Comparison of ENCODE assay signal across 18 cellular contexts in the genomic region with DNA sequence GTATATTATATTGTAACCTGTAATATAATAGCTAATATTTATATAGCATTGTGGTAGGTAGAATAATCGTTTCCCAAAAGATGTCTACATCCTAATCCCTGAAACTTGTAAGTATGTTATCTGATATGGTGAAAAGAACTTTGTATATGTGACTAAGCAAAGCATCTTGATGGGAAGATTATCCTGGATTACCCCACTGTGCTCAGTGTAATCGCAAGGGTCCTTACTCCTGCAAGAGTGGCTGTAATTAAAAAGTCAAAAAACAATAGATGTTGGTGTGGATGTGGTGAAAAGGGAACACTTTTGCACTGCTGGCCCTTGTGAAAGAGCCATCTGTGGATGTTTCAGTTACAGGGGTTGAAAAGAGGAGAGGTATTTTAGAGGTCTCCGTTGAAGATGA.
A peak's percentile ranks its signal among the peaks of the same experiment; 100 is the strongest.
DNase-seq lines count a peak whose midpoint lies in the region; FAIRE-seq and TF ChIP-seq lines count a peak whose summit lies in the region.
"Had no signal": no experiment of that assay in that cellular context is flagged by ENCODE, and none has a peak within 500 bp of the region (broad histone marks: within the 10 kb centered on the region; RNA-seq: fewer than 3 reads in every experiment).

No MANE protein-coding gene starts in this region.

- no peaks in the 10 kb centered on the region for H3K36me3 Mint-ChIP-seq in activated naive CD4-positive, alpha-beta T cell treated with anti-CD3 and anti-CD28 coated beads, Interleukin-2, amount 10 ng/mL, durations not matched to agents 7 days and 5 days
- H3K36me3 Mint-ChIP-seq: CD14-positive monocyte; CD4-positive, alpha-beta memory T cell had no signal

- H3K27ac ChIP-seq in WERI-Rb-1 (no peak overlapping the region), PC-9 (no peak overlapping the region)
- H3K27ac ChIP-seq: 22Rv1, BLaER1, HL-60 had no signal

- no peak overlapping the region for H3K27ac Mint-ChIP-seq in activated naive CD4-positive, alpha-beta T cell treated with anti-CD3 and anti-CD28 coated beads, Interleukin-2, amount 10 ng/mL, durations not matched to agents 7 days and 5 days
- H3K27ac Mint-ChIP-seq: CD14-positive monocyte; CD4-positive, alpha-beta memory T cell; HFFc6 had no signal

- CTCF ChIA-PET in PC-9 (lab: Charles Lee), result interaction anchor here (0.5 kb wide), 1 partner anchor 37 kb away, joined by 6 read pairs; no protein-coding TSS in a partner anchor
- CTCF ChIA-PET in activated naive CD4-positive, alpha-beta T cell treated with anti-CD3 and anti-CD28 coated beads, Interleukin-2, amount 10 ng/mL, durations not matched to agents 7 days and 5 days (lab: Charles Lee), result no interaction called here

- no peak overlapping the region; the same call in 1 of the 2 replicates for H2AFZ ChIP-seq in PC-9

- no peaks in the 10 kb centered on the region for H3K79me2 ChIP-seq in PC-9 (ENCODE audit: low read depth)

- DNase-seq in D721Med (ENCODE audit: insufficient read length, low spot score), result no peak
- peak; percentile 65 for DNase-seq in NCI-H82 (lab: John Stamatoyannopoulos, UW)
- DNase-seq in WERI-Rb-1, result peak; percentile 51
- DNase-seq in fibroblast of villous mesenchyme (ENCODE audit: low read depth), result peak; percentile 5
- DNase-seq in PC-9, result no peak
- DNase-seq in activated naive CD4-positive, alpha-beta T cell treated with anti-CD3 and anti-CD28 coated beads, Interleukin-2, amount 10 ng/mL, durations not matched to agents 7 days and 5 days, result no peak
- no peak for DNase-seq in AML-193 (lab: John Stamatoyannopoulos, UW)
- DNase-seq: CD4-positive, alpha-beta memory T cell; DMS79 treated with DMSO at 0.1 percent for 48 hours; GF-D8; GOT3; H7; HFFc6 had no signal

- H3K4me1 Mint-ChIP-seq in activated naive CD4-positive, alpha-beta T cell treated with anti-CD3 and anti-CD28 coated beads, Interleukin-2, amount 10 ng/mL, durations not matched to agents 7 days and 5 days, result no peaks in the 10 kb centered on the region
- H3K4me1 Mint-ChIP-seq: CD4-positive, alpha-beta memory T cell had no signal

- H3K27me3 ChIP-seq in WERI-Rb-1 (ENCODE audit: insufficient read depth, low read depth, severe bottlenecking) (no peaks in the 10 kb centered on the region), PC-9 (ENCODE audit: insufficient read depth, low read depth) (no peaks in the 10 kb centered on the region)
- H3K27me3 ChIP-seq: BLaER1 had no signal

- no peak overlapping the region for H3K4me2 ChIP-seq in PC-9
- H3K4me2 ChIP-seq: A549, BLaER1 had no signal

- H3K9me2 ChIP-seq in PC-9 (ENCODE audit: insufficient read depth), result no peaks in the 10 kb centered on the region

- FAIRE-seq in D721Med (lab: Jason Lieb, UNC), result peak; percentile 79
- FAIRE-seq: A549 had no signal

- POLR2A ChIA-PET in PC-9 (lab: Charles Lee; ENCODE audit: unreplicated experiment), result no interaction called here

- no peaks in the 10 kb centered on the region for H3F3A ChIP-seq in PC-9 (ENCODE audit: insufficient read depth, low read depth)

- intact Hi-C loops in PC-9 (cut with micrococcal nuclease; ENCODE audit: unreplicated experiment), result no loop called here

- no peaks in the 10 kb centered on the region; the same call in 1 of the 2 replicates for H3K4me1 ChIP-seq in PC-9 (replicated peaks; ENCODE audit: insufficient read depth)

- no TSS peak for BruUV-seq in PC-9 (replicated peaks; lab: Mats Ljungman, UMichigan)

- H3K4me3 ChIP-seq in WERI-Rb-1 (ENCODE audit: low read depth, low read length), result no peak overlapping the region
- H3K4me3 ChIP-seq in fibroblast of villous mesenchyme (ENCODE audit: low read depth, low read length), result no peak overlapping the region
- no peak overlapping the region for H3K4me3 ChIP-seq in PC-9
- H3K4me3 ChIP-seq: A549, BLaER1 had no signal

- H3K9me3 ChIP-seq in WERI-Rb-1 (ENCODE audit: severe bottlenecking) (no peaks in the 10 kb centered on the region), PC-9 (ENCODE audit: insufficient read depth, low read depth) (no peaks in the 10 kb centered on the region)
- H3K9me3 ChIP-seq: A549 had no signal

- TF ChIP-seq CTCF in D721Med (IDR thresholded peaks at IDR 0.05; ENCODE audit: insufficient read depth, missing control alignments) (no peak), WERI-Rb-1 (IDR thresholded peaks at IDR 0.05; ENCODE audit: low read depth, low read length) (no peak), fibroblast of villous mesenchyme (IDR thresholded peaks at IDR 0.05; ENCODE audit: insufficient read depth, low read depth, low read length) (no peak), PC-9 (conservative IDR thresholded peaks at IDR 0.05) (no peak)

- no peaks in the 10 kb centered on the region for H3K36me3 ChIP-seq in WERI-Rb-1
- no peaks in the 10 kb centered on the region for H3K36me3 ChIP-seq in PC-9 (ENCODE audit: low read depth)
- H3K36me3 ChIP-seq: BLaER1 had no signal

- H3K9me3 Mint-ChIP-seq in activated naive CD4-positive, alpha-beta T cell treated with anti-CD3 and anti-CD28 coated beads, Interleukin-2, amount 10 ng/mL, durations not matched to agents 7 days and 5 days, result no peaks in the 10 kb centered on the region
- H3K9me3 Mint-ChIP-seq: HFFc6 had no signal

- no peaks in the 10 kb centered on the region for H4K20me1 ChIP-seq in PC-9 (ENCODE audit: insufficient read depth)
- H4K20me1 ChIP-seq: BLaER1 had no signal

- no peak overlapping the region for H3K4me3 Mint-ChIP-seq in activated naive CD4-positive, alpha-beta T cell treated with anti-CD3 and anti-CD28 coated beads, Interleukin-2, amount 10 ng/mL, durations not matched to agents 7 days and 5 days
- H3K4me3 Mint-ChIP-seq: CD14-positive monocyte; CD4-positive, alpha-beta memory T cell; HFFc6 had no signal

- no peaks in the 10 kb centered on the region for H3K27me3 Mint-ChIP-seq in activated naive CD4-positive, alpha-beta T cell treated with anti-CD3 and anti-CD28 coated beads, Interleukin-2, amount 10 ng/mL, durations not matched to agents 7 days and 5 days

Comparison
In these comparisons a context has a peak if more than half of its experiments do, and no peak if none do; other contexts are left out.
1. DNase-seq: peak in NCI-H82 (single experiment), WERI-Rb-1 (single experiment) and fibroblast of villous mesenchyme (single experiment); none in D721Med (single experiment), PC-9 (0 of 2), activated naive CD4-positive, alpha-beta T cell treated with anti-CD3 and anti-CD28 coated beads, Interleukin-2, amount 10 ng/mL, durations not matched to agents 7 days and 5 days (single experiment) and AML-193 (0 of 2).